Comparison of ENCODE assay signal across 11 cellular contexts in genomic region chr10:71323407-71323806, GRCh38. TPM values are rescaled to one million over a fixed set of nuclear protein-coding genes. Genes with fewer than 3 reads are reported as not detected.
DNase-seq lines count a peak whose midpoint lies in the region; ATAC-seq and TF ChIP-seq lines count a peak whose summit lies in the region.
"Had no signal": no experiment of that assay in that cellular context is flagged by ENCODE, and none has a peak within 500 bp of the region (broad histone marks: within the 10 kb centered on the region; RNA-seq: fewer than 3 reads in every experiment).

No MANE protein-coding gene starts in this region.

- H3K27ac ChIP-seq in brain microvascular endothelial cell, result no peak overlapping the region
- H3K27ac ChIP-seq in dorsolateral prefrontal cortex, result no peak overlapping the region
- H3K27ac ChIP-seq: cardiac muscle cell had no signal

- H3K4me3 ChIP-seq in LNCaP clone FGC (ENCODE audit: low read depth, low read length) (no peak overlapping the region), brain microvascular endothelial cell (ENCODE audit: low read depth, low read length) (no peak overlapping the region), dorsolateral prefrontal cortex (no peak overlapping the region)
- H3K4me3 ChIP-seq: cardiac muscle cell had no signal

- no peak for DNase-seq in activated T-cell treated with anti-CD3 and anti-CD28 coated beads, Interleukin-2, amount 50 U/mL, for 24 hours
- no peak for DNase-seq in activated T-cell treated with anti-CD3 and anti-CD28 coated beads, Interleukin-2, amount 50 U/mL, for 48 hours
- DNase-seq in LNCaP clone FGC (ENCODE audit: low read depth) (peak; percentile 15), brain microvascular endothelial cell (peak; percentile 22), pons (ENCODE audit: low spot score) (peak; percentile 31), cardiac septum (ENCODE audit: low spot score) (no peak), dorsolateral prefrontal cortex (no peak)
- DNase-seq: stimulated activated CD4-positive, alpha-beta T cell treated with anti-CD3 and anti-CD28 coated beads, Interleukin-12 subunit alpha, Interleukin-12 subunit beta, amount 100 ng/mL, for 4 hours had no signal

- H3K36me3 ChIP-seq in brain microvascular endothelial cell (replicated peaks), result no peaks in the 10 kb centered on the region
- H3K36me3 ChIP-seq: cardiac muscle cell had no signal

- no peaks in the 10 kb centered on the region for H3K27me3 Mint-ChIP-seq in activated T-cell treated with anti-CD3 and anti-CD28 coated beads, Interleukin-2, amount 50 U/mL, for 24 hours
- H3K27me3 Mint-ChIP-seq: CD8-positive, alpha-beta memory T cell had no signal

- no peaks in the 10 kb centered on the region for H3K9me3 Mint-ChIP-seq in activated T-cell treated with anti-CD3 and anti-CD28 coated beads, Interleukin-2, amount 50 U/mL, for 24 hours
- H3K9me3 Mint-ChIP-seq: CD8-positive, alpha-beta memory T cell had no signal

- no peak for TF ChIP-seq CTCF in LNCaP clone FGC (IDR thresholded peaks at IDR 0.05; ENCODE audit: control insufficient read depth, extremely low read depth, insufficient read depth)
- TF ChIP-seq CTCF in brain microvascular endothelial cell (IDR thresholded peaks at IDR 0.05; ENCODE audit: low read depth, low read length, missing control alignments), result no peak
- TF ChIP-seq CTCF in dorsolateral prefrontal cortex (IDR thresholded peaks at IDR 0.05 in 54 of 56, conservative IDR thresholded peaks at IDR 0.05 in 2 of 56; ENCODE audit: low read depth in 1 of 56, partially characterized antibody in 56 of 56), result no peak

- H3K27ac Mint-ChIP-seq in activated T-cell treated with anti-CD3 and anti-CD28 coated beads, Interleukin-2, amount 50 U/mL, for 24 hours, result peak overlapping the region; percentile 37

- H3K4me1 Mint-ChIP-seq in activated T-cell treated with anti-CD3 and anti-CD28 coated beads, Interleukin-2, amount 50 U/mL, for 24 hours (ENCODE audit: low read depth), result peaks cover 30% of the 10 kb centered on the region

- no peak for ATAC-seq in GM19463 (IDR thresholded peaks at IDR 0.05; ENCODE audit: unreplicated experiment)

- intact Hi-C loops in cardiac septum (cut with DNase I) (no loop called here), dorsolateral prefrontal cortex (cut with DNase I) (loop anchor here in 1 of 2 donors (10.0 kb wide), 1 partner anchor 161 kb away; no protein-coding TSS in a partner anchor)

- in situ Hi-C loops in brain microvascular endothelial cell (cut with HindIII; ENCODE audit: low pct_ligation_motif_present, low sequenced_read_pairs), result no loop called here

- no peaks in the 10 kb centered on the region for H3K27me3 ChIP-seq in brain microvascular endothelial cell (replicated peaks)
- H3K27me3 ChIP-seq in dorsolateral prefrontal cortex, result no peaks in the 10 kb centered on the region
- H3K27me3 ChIP-seq: cardiac muscle cell had no signal

- H3K4me3 Mint-ChIP-seq in activated T-cell treated with anti-CD3 and anti-CD28 coated beads, Interleukin-2, amount 50 U/mL, for 24 hours, result no peak overlapping the region

- H3K36me3 Mint-ChIP-seq in activated T-cell treated with anti-CD3 and anti-CD28 coated beads, Interleukin-2, amount 50 U/mL, for 24 hours (ENCODE audit: low read depth), result peaks cover 44% of the 10 kb centered on the region

RNA-seq across cellular contexts. Expression of gene SLC29A3, which starts 4.3 kb away (rescaled TPM):
- total RNA-seq in cardiac septum, result 1.6 TPM
- 10 to 100 TPM in 36 of 120 experiments, 1 to 10 TPM in 84; 5.1 to 15.4 (median 9.2) TPM for total RNA-seq in dorsolateral prefrontal cortex

Comparison
In these comparisons a context has a peak if more than half of its experiments do, and no peak if none do; other contexts are left out.
1. DNase-seq: peak in LNCaP clone FGC (single experiment), brain microvascular endothelial cell (single experiment) and pons (single experiment); none in activated T-cell treated with anti-CD3 and anti-CD28 coated beads, Interleukin-2, amount 50 U/mL, for 24 hours (single experiment), activated T-cell treated with anti-CD3 and anti-CD28 coated beads, Interleukin-2, amount 50 U/mL, for 48 hours (0 of 2), cardiac septum (single experiment) and dorsolateral prefrontal cortex (0 of 10).